In the genomic region with DNA sequence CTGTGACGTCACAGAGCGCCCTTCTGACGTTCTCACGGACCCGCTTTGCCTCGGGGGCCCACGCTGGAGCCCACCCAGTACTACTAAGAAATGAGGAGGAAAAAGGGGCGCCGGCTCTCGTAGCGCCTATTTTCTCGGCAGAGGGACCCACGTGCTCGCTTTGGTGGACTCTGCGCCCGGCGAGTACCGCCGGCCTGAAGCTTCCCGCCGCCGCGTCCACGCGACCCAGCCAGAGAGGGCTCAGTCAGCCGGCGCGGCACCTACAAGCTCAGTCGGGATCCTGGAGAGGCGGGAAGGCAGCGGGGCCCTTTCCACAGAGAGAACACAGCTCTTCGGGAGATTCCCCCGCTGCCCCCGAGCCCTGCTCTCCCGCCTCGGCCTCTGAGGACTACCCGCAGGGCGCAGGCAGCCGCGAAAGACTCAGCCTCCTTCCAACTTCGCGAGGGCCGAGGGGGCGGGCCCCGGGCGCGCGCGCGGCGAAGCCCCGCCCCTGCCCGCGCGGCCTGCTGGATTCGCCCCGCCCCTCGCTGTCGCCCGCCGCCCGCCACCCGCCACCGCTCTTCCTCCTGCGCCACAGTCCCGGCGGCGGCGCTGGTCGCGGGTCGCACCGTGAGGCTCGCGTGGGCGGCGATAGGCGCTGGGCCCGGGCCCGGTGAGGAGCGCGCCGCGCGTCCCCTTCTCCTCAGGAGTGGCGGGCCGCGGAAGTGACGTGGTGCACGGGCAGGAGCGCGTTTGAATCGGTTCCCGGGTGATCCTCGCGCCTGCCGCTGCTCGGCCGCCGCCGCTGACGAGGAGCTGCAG, we compare ENCODE assay signal across 8 cellular contexts. TPM values are rescaled to one million over a fixed set of nuclear protein-coding genes. Genes with fewer than 3 reads are reported as not detected.
DNase-seq lines count a peak whose midpoint lies in the region; ATAC-seq, FAIRE-seq and TF ChIP-seq lines count a peak whose summit lies in the region.

A gene (plus strand): TSS at position 574 of the 801 bp plus-strand sequence. CDS start 350 bp downstream, outside the sequence.

- ATAC-seq in HG02610 (IDR thresholded peaks at IDR 0.05; ENCODE audit: unreplicated experiment) (peak; percentile 70), pancreas (peak; percentile 71 to 86 (median 82))
- ATAC-seq in activated naive CD8-positive, alpha-beta T cell treated with anti-CD3 and anti-CD28 coated beads, Interleukin-2, amount 10 ng/mL, durations not matched to agents 7 days and 5 days (ENCODE audit: low read depth): peak; percentile 74

- H3K27ac Mint-ChIP-seq in activated naive CD8-positive, alpha-beta T cell treated with anti-CD3 and anti-CD28 coated beads, Interleukin-2, amount 10 ng/mL, durations not matched to agents 7 days and 5 days: peak within 1 kb of the TSS; percentile 94

- POLR2A ChIA-PET in activated naive CD8-positive, alpha-beta T cell treated with anti-CD3 and anti-CD28 coated beads, Interleukin-2, amount 10 ng/mL, durations not matched to agents 7 days and 5 days (lab: Charles Lee): interaction anchor here (0.6 to 4.5 kb wide), 25 partner anchors 11 to 594 kb away, joined by 3 to 159 read pairs (median 5); a partner anchor contains a TSS

- H3K9ac ChIP-seq in SU-DHL-6 (ENCODE audit: low read length): peak within 1 kb of the TSS; percentile 95

- H4K20me1 ChIP-seq in SU-DHL-6 (ENCODE audit: low read depth, low read length): peaks cover 16% of the 10 kb centered on the region

- no peaks in the 10 kb centered on the region for H3K36me3 ChIP-seq in SU-DHL-6 (ENCODE audit: low read length)
- H3K36me3 ChIP-seq in pancreas: no peaks in the 10 kb centered on the region
- H3K36me3 ChIP-seq in thyroid gland: no peaks in the 10 kb centered on the region

- no peak for TF ChIP-seq CTCF in GM12864 (IDR thresholded peaks at IDR 0.05; ENCODE audit: low read depth, low read length, missing control alignments)
- no peak for TF ChIP-seq CTCF in SU-DHL-6 (IDR thresholded peaks at IDR 0.05; ENCODE audit: insufficient read depth, low read length, poor library complexity, severe bottlenecking)
- no peak for TF ChIP-seq CTCF in pancreas (IDR thresholded peaks at IDR 0.05)
- peak in 1 of 6 experiments; percentile 9 for TF ChIP-seq CTCF in thyroid gland (IDR thresholded peaks at IDR 0.05)

- DNase-seq in GM12864 (ENCODE audit: low read depth) (no peak), NCI-H1092 treated with DMSO at 0.1 percent for 48 hours (lab: John Stamatoyannopoulos, UW) (peak; percentile 72), head of caudate nucleus (peak; percentile 74 to 96 (median 91)), pancreas (peak; percentile 85 to 95 (median 90)), thyroid gland (peak; percentile 93 to 94)
- DNase-seq in activated naive CD8-positive, alpha-beta T cell treated with anti-CD3 and anti-CD28 coated beads, Interleukin-2, amount 10 ng/mL, durations not matched to agents 7 days and 5 days: peak; percentile 95

- H3K27ac ChIP-seq in SU-DHL-6 (ENCODE audit: low read depth, low read length) (peak within 1 kb of the TSS; percentile 84), pancreas (peak within 1 kb of the TSS; percentile 86 to 98 (median 93)), thyroid gland (peak within 1 kb of the TSS; percentile 90 to 95 (median 95))

- H3K36me3 Mint-ChIP-seq in activated naive CD8-positive, alpha-beta T cell treated with anti-CD3 and anti-CD28 coated beads, Interleukin-2, amount 10 ng/mL, durations not matched to agents 7 days and 5 days: peaks cover 21% of the 10 kb centered on the region

- no peaks in the 10 kb centered on the region for H3K9me3 Mint-ChIP-seq in activated naive CD8-positive, alpha-beta T cell treated with anti-CD3 and anti-CD28 coated beads, Interleukin-2, amount 10 ng/mL, durations not matched to agents 7 days and 5 days

- 0% methylated on average over 51 to 102 of the region's 102 CpGs for WGBS in pancreas, 2 donors
- WGBS in thyroid gland, 2 donors: 0 to 1% methylated on average over 12 to 31 of the region's 102 CpGs

- H2AFZ ChIP-seq in SU-DHL-6 (ENCODE audit: low read depth, low read length, severe bottlenecking): peak within 1 kb of the TSS; percentile 92

- peaks cover 19% of the 10 kb centered on the region for H3K4me1 Mint-ChIP-seq in activated naive CD8-positive, alpha-beta T cell treated with anti-CD3 and anti-CD28 coated beads, Interleukin-2, amount 10 ng/mL, durations not matched to agents 7 days and 5 days

- no peaks in the 10 kb centered on the region for H3K27me3 Mint-ChIP-seq in activated naive CD8-positive, alpha-beta T cell treated with anti-CD3 and anti-CD28 coated beads, Interleukin-2, amount 10 ng/mL, durations not matched to agents 7 days and 5 days

- H3K79me2 ChIP-seq in SU-DHL-6 (ENCODE audit: insufficient read depth, low read length): peaks cover 45% of the 10 kb centered on the region

- H3K9me3 ChIP-seq in SU-DHL-6 (ENCODE audit: insufficient read depth, low read length): no peaks in the 10 kb centered on the region
- no peaks in the 10 kb centered on the region for H3K9me3 ChIP-seq in pancreas
- no peaks in the 10 kb centered on the region for H3K9me3 ChIP-seq in thyroid gland

- peak; percentile 11 to 93 for TF ChIP-seq POLR2A in thyroid gland (IDR thresholded peaks at IDR 0.05)

- no peaks in the 10 kb centered on the region for H3K9me2 ChIP-seq in SU-DHL-6 (replicated peaks; ENCODE audit: insufficient read depth, low read length)

- H3K4me3 Mint-ChIP-seq in activated naive CD8-positive, alpha-beta T cell treated with anti-CD3 and anti-CD28 coated beads, Interleukin-2, amount 10 ng/mL, durations not matched to agents 7 days and 5 days: peak within 1 kb of the TSS; percentile 94

- H3K27me3 ChIP-seq in SU-DHL-6 (ENCODE audit: low read length): no peaks in the 10 kb centered on the region
- H3K27me3 ChIP-seq in pancreas: no peaks in the 10 kb centered on the region
- no peaks in the 10 kb centered on the region for H3K27me3 ChIP-seq in thyroid gland

- intact Hi-C loops in head of caudate nucleus (cut with DNase I): loop anchor here (5.0 kb wide), 1 partner anchor 83 kb away; a partner anchor contains a TSS
- intact Hi-C loops in pancreas (cut with DNase I): no loop called here
- intact Hi-C loops in thyroid gland (cut with DNase I): loop anchor here (10.0 kb wide), 1 partner anchor 81 kb away; a partner anchor contains a TSS

- H3K4me2 ChIP-seq in SU-DHL-6 (ENCODE audit: low read depth, low read length, poor library complexity, severe bottlenecking): peak within 1 kb of the TSS; percentile 90

- H3K4me1 ChIP-seq in pancreas (peaks cover 0 to 16% (median 9%) of the 10 kb centered on the region in 3 donors), thyroid gland (peaks cover 15 to 17% of the 10 kb centered on the region in 2 donors)

- FAIRE-seq in pancreas (lab: Jason Lieb, UNC): no peak

- H3F3A ChIP-seq in SU-DHL-6 (ENCODE audit: insufficient read depth): peaks cover 8% of the 10 kb centered on the region; the same call in 1 of the 2 replicates

- H3K4me3 ChIP-seq in GM12864 (ENCODE audit: low read depth, low read length): peak within 1 kb of the TSS; percentile 80
- peak within 1 kb of the TSS; percentile 79 for H3K4me3 ChIP-seq in SU-DHL-6 (ENCODE audit: insufficient read depth, low read length, poor library complexity, severe bottlenecking)
- peak within 1 kb of the TSS; percentile 80 to 88 (median 86) for H3K4me3 ChIP-seq in pancreas
- H3K4me3 ChIP-seq in thyroid gland (replicated peaks in 1 of 3): peak within 1 kb of the TSS; percentile 51 to 95 (median 84)

RNA-seq across cellular contexts. Expression of the gene that starts here (rescaled TPM):
- total RNA-seq in activated naive CD8-positive, alpha-beta T cell treated with anti-CD3 and anti-CD28 coated beads, Interleukin-2, amount 10 ng/mL, durations not matched to agents 7 days and 5 days: 100 to 1,000 TPM; 171 to 177 TPM
- total RNA-seq in pancreas (10 to 100 TPM; 22.9 to 32.7 (median 26.6) TPM), thyroid gland (100 to 1,000 TPM in 1 of 4 donors, 10 to 100 TPM in 3; 70.7 to 125 (median 76.8) TPM)
- polyA plus RNA-seq in pancreas: 10 to 100 TPM in 1 of 2 donors, 1 to 10 TPM in 1; 6.6 to 10.6 TPM

Comparison
In these comparisons a context has a peak if more than half of its experiments do, and no peak if none do; other contexts are left out.
1. intact Hi-C loops: an anchor here in head of caudate nucleus (5.0 kb wide) and thyroid gland (10.0 kb wide); none called in pancreas.